Comparison of ENCODE assay signal across 8 cellular contexts in the genomic region with DNA sequence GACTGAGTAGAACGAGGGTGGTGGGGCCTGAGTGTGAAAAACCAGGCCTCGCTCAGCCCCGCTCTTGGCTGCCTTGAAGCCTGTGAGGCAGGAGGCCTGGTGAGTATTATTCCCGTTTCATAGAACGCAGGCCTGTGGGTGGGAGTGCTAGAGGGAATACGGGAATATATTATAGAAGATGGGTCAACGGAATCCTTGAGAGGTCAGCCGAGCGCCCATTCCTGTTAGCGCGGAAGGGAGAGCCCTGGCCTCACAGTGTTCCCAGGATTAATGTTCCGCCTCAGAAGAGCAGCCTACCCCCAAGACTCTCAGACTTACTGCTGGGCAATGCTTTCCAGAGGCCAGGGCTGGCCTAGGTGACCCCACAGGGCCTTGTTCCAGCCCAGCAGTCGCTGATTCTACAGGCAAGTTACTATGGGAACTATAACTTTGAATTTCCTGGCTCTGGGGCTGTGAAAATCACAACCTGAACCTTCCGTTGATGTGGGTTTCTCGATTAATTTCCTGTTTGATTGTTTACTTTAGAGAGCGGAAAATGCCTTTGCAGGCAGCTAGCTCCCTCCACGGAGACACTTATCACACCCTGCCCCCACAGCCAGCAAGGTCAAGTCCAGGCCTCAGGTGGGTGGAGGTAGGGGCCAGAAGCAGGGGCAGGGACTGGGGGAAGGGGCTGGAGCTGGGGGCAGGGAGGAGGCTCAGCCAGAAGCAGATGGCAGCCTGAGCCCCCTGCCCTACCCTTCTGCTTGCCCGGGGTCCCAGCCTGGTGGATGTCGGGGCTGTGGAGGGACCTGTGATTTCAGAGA.
DNase-seq lines count a peak whose midpoint lies in the region; ATAC-seq, FAIRE-seq and TF ChIP-seq lines count a peak whose summit lies in the region.

No MANE protein-coding gene starts in this region.

- no peak overlapping the region for H2BK5ac ChIP-seq in H9 (ENCODE audit: insufficient read length, low read length)

- H3K56ac ChIP-seq in H9 (ENCODE audit: insufficient read length, low read depth, low read length), result no peak overlapping the region

- TF ChIP-seq POLR2A in sigmoid colon (IDR thresholded peaks at IDR 0.05) (no peak), GM12891 (IDR thresholded peaks at IDR 0.05; ENCODE audit: low read depth, low read length) (no peak)

- no peak overlapping the region for H3K27ac ChIP-seq in H9 (ENCODE audit: insufficient read length, low read depth, low read length)
- peak overlapping the region in 3 of 4 donors; percentile 40 to 64 (median 47) for H3K27ac ChIP-seq in sigmoid colon

- no peak overlapping the region for H2BK15ac ChIP-seq in H9 (ENCODE audit: low read depth, low read length)

- intact Hi-C loops in sigmoid colon (cut with DNase I), result no loop called here

- peaks cover 0 to 2% (median 0%) of the 10 kb centered on the region in 3 experiments; a peak in 1 of 7 replicates for H3K36me3 Mint-ChIP-seq in H9 (ENCODE audit: insufficient read depth in 1 of 3, low read depth in 3 of 3)
- no peaks in the 10 kb centered on the region for H3K36me3 Mint-ChIP-seq in activated CD4-positive, alpha-beta memory T cell treated with anti-CD3 and anti-CD28 coated beads, Interleukin-2, amount 10 ng/mL, durations not matched to agents 7 days and 5 days (ENCODE audit: low read depth)
- peaks cover 18% of the 10 kb centered on the region for H3K36me3 Mint-ChIP-seq in glutamatergic neuron (ENCODE audit: unreplicated experiment)

- no peak overlapping the region for H3K9ac ChIP-seq in H9 (ENCODE audit: extremely low read depth, insufficient read length, low read length)

- no peak overlapping the region for H3K4ac ChIP-seq in H9 (ENCODE audit: low read depth, low read length)

- peak overlapping the region; percentile 52; the same call in 1 of the 2 replicates for H3K14ac ChIP-seq in H9 (ENCODE audit: insufficient read depth, low read length)

- H3K4me1 ChIP-seq in H9 (ENCODE audit: insufficient read depth, low read length), result no peaks in the 10 kb centered on the region
- H3K4me1 ChIP-seq in sigmoid colon, result peaks cover 0 to 30% (median 6%) of the 10 kb centered on the region in 4 donors

- H4K20me1 ChIP-seq in H9 (ENCODE audit: control insufficient read depth, insufficient read depth, insufficient read length), result no peaks in the 10 kb centered on the region

- H3K27me3 ChIP-seq in H9 (ENCODE audit: insufficient read depth, low read length), result no peaks in the 10 kb centered on the region
- H3K27me3 ChIP-seq in sigmoid colon, result no peaks in the 10 kb centered on the region

- no peak for TF ChIP-seq EP300 in sigmoid colon (IDR thresholded peaks at IDR 0.05)

- POLR2A ChIA-PET in activated CD4-positive, alpha-beta memory T cell treated with anti-CD3 and anti-CD28 coated beads, Interleukin-2, amount 10 ng/mL, durations not matched to agents 7 days and 5 days (lab: Charles Lee), result interaction anchor here (0.9 to 2.5 kb wide), 10 partner anchors 8 to 319 kb away, joined by 3 to 24 read pairs (median 8); no protein-coding TSS in a partner anchor

- H2BK120ac ChIP-seq in H9 (ENCODE audit: low read depth, low read length, poor library complexity, severe bottlenecking), result no peak overlapping the region

- H4K5ac ChIP-seq in H9 (ENCODE audit: insufficient read length, low read depth, low read length), result no peak overlapping the region

- H3K9me3 ChIP-seq in H9 (ENCODE audit: control insufficient read depth, low read depth, low read length), result no peaks in the 10 kb centered on the region
- no peaks in the 10 kb centered on the region for H3K9me3 ChIP-seq in sigmoid colon

- no peak for TF ChIP-seq CTCF in H9 (conservative IDR thresholded peaks at IDR 0.05)
- no peak for TF ChIP-seq CTCF in glutamatergic neuron (IDR thresholded peaks at IDR 0.05; ENCODE audit: partially characterized antibody, unreplicated experiment)
- TF ChIP-seq CTCF in sigmoid colon (IDR thresholded peaks at IDR 0.05), result no peak

- H3T11ph ChIP-seq in H9 (ENCODE audit: low read length), result no peak overlapping the region

- peak overlapping the region; percentile 15 to 56 (median 46); a peak in 5 of 7 replicates for H3K27ac Mint-ChIP-seq in H9
- H3K27ac Mint-ChIP-seq in activated CD4-positive, alpha-beta memory T cell treated with anti-CD3 and anti-CD28 coated beads, Interleukin-2, amount 10 ng/mL, durations not matched to agents 7 days and 5 days, result peak overlapping the region; percentile 81
- H3K27ac Mint-ChIP-seq in glutamatergic neuron (ENCODE audit: unreplicated experiment), result peak overlapping the region; percentile 14

- H3K9me3 Mint-ChIP-seq in H9 (no peaks in the 10 kb centered on the region), glutamatergic neuron (ENCODE audit: unreplicated experiment) (peaks cover 12% of the 10 kb centered on the region)
- H3K9me3 Mint-ChIP-seq in activated CD4-positive, alpha-beta memory T cell treated with anti-CD3 and anti-CD28 coated beads, Interleukin-2, amount 10 ng/mL, durations not matched to agents 7 days and 5 days, result peaks cover 12% of the 10 kb centered on the region

- H4K91ac ChIP-seq in H9 (ENCODE audit: insufficient read length, low read depth, low read length), result no peak overlapping the region

- no peak overlapping the region for H3K23ac ChIP-seq in H9 (ENCODE audit: insufficient read length, low read depth, low read length)

- peak overlapping the region; percentile 21 for H3K18ac ChIP-seq in H9 (ENCODE audit: insufficient read length, low read depth, low read length)

- no peak for ATAC-seq in GM21576 (IDR thresholded peaks at IDR 0.05; ENCODE audit: unreplicated experiment)

- H3K79me2 ChIP-seq in H9 (ENCODE audit: insufficient read depth, low read length), result no peaks in the 10 kb centered on the region

- H3K4me3 Mint-ChIP-seq in H9 (no peak overlapping the region), glutamatergic neuron (ENCODE audit: unreplicated experiment) (peak overlapping the region; percentile 26)
- peak overlapping the region; percentile 31 for H3K4me3 Mint-ChIP-seq in activated CD4-positive, alpha-beta memory T cell treated with anti-CD3 and anti-CD28 coated beads, Interleukin-2, amount 10 ng/mL, durations not matched to agents 7 days and 5 days

- H2BK12ac ChIP-seq in H9 (ENCODE audit: insufficient read length, low read depth, low read length), result no peak overlapping the region

- no peak overlapping the region for H4K8ac ChIP-seq in H9 (replicated peaks; ENCODE audit: insufficient read length, low read depth, low read length)

- H2AK5ac ChIP-seq in H9 (ENCODE audit: insufficient read length, low read length), result no peak overlapping the region

- no peaks in the 10 kb centered on the region for H3K79me1 ChIP-seq in H9 (ENCODE audit: insufficient read depth, low read depth, low read length, poor library complexity, severe bottlenecking)

- no CpG with 5 or more reads among the region's 19 CpGs for WGBS in H9 (ENCODE audit: extremely low coverage, insufficient read length, low lambda C conversion rate)
- WGBS in sigmoid colon, 2 donors, result 66 to 69% methylated on average over 19 of the region's 19 CpGs

- no peak for DNase-seq in H9
- DNase-seq in activated CD4-positive, alpha-beta memory T cell treated with anti-CD3 and anti-CD28 coated beads, Interleukin-2, amount 10 ng/mL, durations not matched to agents 7 days and 5 days, result peak; percentile 68
- peak; percentile 16 for DNase-seq in glutamatergic neuron
- DNase-seq in sigmoid colon, result no peak
- DNase-seq in GM12891 (ENCODE audit: insufficient read length, low spot score), result no peak
- no peak for DNase-seq in putamen (ENCODE audit: low spot score)
- no peak for DNase-seq in SKM-1 (lab: John Stamatoyannopoulos, UW; ENCODE audit: unreplicated experiment)

- FAIRE-seq in GM12891 (lab: Jason Lieb, UNC), result no peak

- no peak overlapping the region for H2BK20ac ChIP-seq in H9 (ENCODE audit: low read depth, low read length, poor library complexity, severe bottlenecking)

- no peak overlapping the region for H3K4me2 ChIP-seq in H9 (ENCODE audit: insufficient read depth, insufficient read length, low read length)

- H3K27me3 Mint-ChIP-seq in H9 (ENCODE audit: low read depth) (no peaks in the 10 kb centered on the region; the same call in 1 of the 2 replicates), glutamatergic neuron (ENCODE audit: unreplicated experiment) (peaks cover 12% of the 10 kb centered on the region)
- peaks cover 4% of the 10 kb centered on the region for H3K27me3 Mint-ChIP-seq in activated CD4-positive, alpha-beta memory T cell treated with anti-CD3 and anti-CD28 coated beads, Interleukin-2, amount 10 ng/mL, durations not matched to agents 7 days and 5 days

- H3K4me1 Mint-ChIP-seq in H9 (peaks cover 20 to 28% of the 10 kb centered on the region in 2 experiments), glutamatergic neuron (ENCODE audit: low read depth, unreplicated experiment) (peaks cover 22% of the 10 kb centered on the region)
- peaks cover 63% of the 10 kb centered on the region for H3K4me1 Mint-ChIP-seq in activated CD4-positive, alpha-beta memory T cell treated with anti-CD3 and anti-CD28 coated beads, Interleukin-2, amount 10 ng/mL, durations not matched to agents 7 days and 5 days

- no peaks in the 10 kb centered on the region for H3K36me3 ChIP-seq in sigmoid colon

- no peaks in the 10 kb centered on the region for H3K23me2 ChIP-seq in H9 (ENCODE audit: insufficient read length, low read depth, low read length, poor library complexity, severe bottlenecking)

- H2AFZ ChIP-seq in H9 (ENCODE audit: low read length), result no peak overlapping the region

- no peak overlapping the region for H3K4me3 ChIP-seq in sigmoid colon

- CTCF ChIA-PET in activated CD4-positive, alpha-beta memory T cell treated with anti-CD3 and anti-CD28 coated beads, Interleukin-2, amount 10 ng/mL, durations not matched to agents 7 days and 5 days (lab: Charles Lee), result interaction anchor here (1.0 to 1.1 kb wide), 2 partner anchors 10 to 57 kb away, joined by 3 to 4 read pairs; no protein-coding TSS in a partner anchor

TF ChIP-seq in GM12891, 5 proteins besides CTCF, POLR2A, EP300 and RAD21:
- TF ChIP-seq POLR2AphosphoS5 (IDR thresholded peaks at IDR 0.05; ENCODE audit: low read depth, low read length) (no peak), TAF1 (IDR thresholded peaks at IDR 0.05; ENCODE audit: low read depth, low read length) (no peak), POU2F2 (IDR thresholded peaks at IDR 0.05; ENCODE audit: low read depth, low read length) (no peak), PAX5 (IDR thresholded peaks at IDR 0.05; ENCODE audit: insufficient read depth, low read length, severe bottlenecking) (no peak), SPI1 (IDR thresholded peaks at IDR 0.05; ENCODE audit: low read depth, low read length) (no peak)

Comparison
In these comparisons a context has a peak if more than half of its experiments do, and no peak if none do; other contexts are left out.
1. DNase-seq: peak in activated CD4-positive, alpha-beta memory T cell treated with anti-CD3 and anti-CD28 coated beads, Interleukin-2, amount 10 ng/mL, durations not matched to agents 7 days and 5 days (single experiment) and glutamatergic neuron (single experiment); none in H9 (single experiment), sigmoid colon (single experiment), GM12891 (single experiment), putamen (single experiment) and SKM-1 (single experiment).
2. H3K27ac Mint-ChIP-seq: peak in every context shown above with its lines; median percentile 81 in activated CD4-positive, alpha-beta memory T cell treated with anti-CD3 and anti-CD28 coated beads, Interleukin-2, amount 10 ng/mL, durations not matched to agents 7 days and 5 days; 46 in H9; 14 in glutamatergic neuron.
3. H3K4me3 Mint-ChIP-seq: peak in activated CD4-positive, alpha-beta memory T cell treated with anti-CD3 and anti-CD28 coated beads, Interleukin-2, amount 10 ng/mL, durations not matched to agents 7 days and 5 days (single experiment) and glutamatergic neuron (single experiment); none in H9 (0 of 2).